Comparison of ENCODE assay signal across 18 cellular contexts in the genomic region with DNA sequence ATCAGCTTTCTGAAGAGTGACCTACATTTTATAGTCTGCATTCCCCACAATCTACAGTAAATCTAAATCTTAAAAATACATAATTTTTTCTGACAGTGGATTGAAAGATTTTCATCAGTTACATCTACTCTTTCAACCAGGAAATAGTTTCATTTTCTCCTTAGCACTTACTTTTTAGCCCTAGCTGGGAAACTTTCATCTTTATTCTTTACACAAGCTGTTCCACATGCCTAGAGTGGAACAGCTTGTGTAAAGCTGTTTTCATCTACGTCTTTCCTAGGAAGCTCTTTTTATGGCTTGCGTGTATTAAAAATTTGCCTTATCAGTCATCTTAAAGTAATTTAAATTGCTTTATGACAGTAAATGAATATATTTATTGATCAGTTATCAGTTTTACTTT. TPM values are rescaled to one million over a fixed set of nuclear protein-coding genes. Genes with fewer than 3 reads are reported as not detected.
DNase-seq lines count a peak whose midpoint lies in the region; ATAC-seq, FAIRE-seq and TF ChIP-seq lines count a peak whose summit lies in the region.
"Had no signal": no experiment of that assay in that cellular context is flagged by ENCODE, and none has a peak within 500 bp of the region (broad histone marks: within the 10 kb centered on the region; RNA-seq: fewer than 3 reads in every experiment).

No MANE protein-coding gene starts in this region.

- in situ Hi-C loops in GM23248 (cut with MboI), result no loop called here

- TF ChIP-seq CTCF in GM23338 (conservative IDR thresholded peaks at IDR 0.05; ENCODE audit: low read depth in 2 of 2), result no peak
- no peak for TF ChIP-seq CTCF in endodermal cell (conservative IDR thresholded peaks at IDR 0.05)
- TF ChIP-seq CTCF in osteocyte (IDR thresholded peaks at IDR 0.05), result no peak
- no peak for TF ChIP-seq CTCF in sigmoid colon (IDR thresholded peaks at IDR 0.05)

- H3K4me1 Mint-ChIP-seq in GM23338 (peaks cover 11% of the 10 kb centered on the region), endodermal cell (peaks cover 16% of the 10 kb centered on the region), osteocyte (ENCODE audit: unreplicated experiment) (peaks cover 31% of the 10 kb centered on the region)

- H3K27ac ChIP-seq in GM23338 (ENCODE audit: low read depth) (peak overlapping the region; percentile 21), endodermal cell (ENCODE audit: low read depth, low read length) (no peak overlapping the region), sigmoid colon (no peak overlapping the region), GM23248 (no peak overlapping the region)
- H3K27ac ChIP-seq: stomach had no signal

- FAIRE-seq in HTR-8/SVneo (lab: Jason Lieb, UNC), result no peak

- intact Hi-C loops in sigmoid colon (cut with DNase I), result no loop called here

- H3F3A ChIP-seq in GM23338 (replicated peaks; ENCODE audit: low read depth) (no peaks in the 10 kb centered on the region; the same call in 1 of the 2 replicates), GM23248 (ENCODE audit: insufficient read depth) (no peaks in the 10 kb centered on the region; the same call in 1 of the 2 replicates)

- 0 out of 2 replicates have a peak, but pooled peaks cover 3% of the 10 kb centered on the region for H3K36me3 ChIP-seq in GM23338 (ENCODE audit: insufficient read depth)
- H3K36me3 ChIP-seq in endodermal cell (ENCODE audit: control insufficient read depth, insufficient read depth, low read length), result no peaks in the 10 kb centered on the region
- no peaks in the 10 kb centered on the region for H3K36me3 ChIP-seq in sigmoid colon
- H3K36me3 ChIP-seq in GM23248 (ENCODE audit: low read depth), result no peaks in the 10 kb centered on the region

- H4K20me1 ChIP-seq in GM23338 (replicated peaks; ENCODE audit: insufficient read depth) (peaks cover 90% of the 10 kb centered on the region), GM23248 (ENCODE audit: insufficient read depth) (peaks cover 13% of the 10 kb centered on the region; the same call in 1 of the 2 replicates)

- no peak overlapping the region for H3K4me2 ChIP-seq in GM23338
- no peak overlapping the region for H3K4me2 ChIP-seq in GM23248 (ENCODE audit: unreplicated experiment)

- H3K4me3 ChIP-seq in GM23338, result no peak overlapping the region
- H3K4me3 ChIP-seq in endodermal cell (ENCODE audit: low read length), result no peak overlapping the region
- H3K4me3 ChIP-seq in sigmoid colon, result no peak overlapping the region
- no peak overlapping the region for H3K4me3 ChIP-seq in GM23248
- H3K4me3 ChIP-seq: stomach had no signal

- H3K9ac ChIP-seq in endodermal cell (ENCODE audit: extremely low read depth, low read length, poor library complexity, severe bottlenecking) (no peak overlapping the region), GM23248 (no peak overlapping the region)

- H3K9me3 Mint-ChIP-seq in GM23338 (no peaks in the 10 kb centered on the region; the same call in 2 of the 3 replicates), endodermal cell (no peaks in the 10 kb centered on the region), osteocyte (ENCODE audit: unreplicated experiment) (no peaks in the 10 kb centered on the region)
- H3K9me3 Mint-ChIP-seq: naive thymus-derived CD8-positive, alpha-beta T cell had no signal

- DNase-seq in GM23338 (ENCODE audit: low spot score) (no peak), OCI-M1 (lab: John Stamatoyannopoulos, UW) (peak; percentile 9), endodermal cell (no peak), osteocyte (ENCODE audit: extremely low spot score, unreplicated experiment) (no peak), sigmoid colon (no peak), HTR-8/SVneo (ENCODE audit: insufficient read length, low spot score) (no peak), GM23248 (no peak)
- DNase-seq: activated CD8-positive, alpha-beta memory T cell treated with anti-CD3 and anti-CD28 coated beads, Interleukin-2, amount 50 U/mL, for 48 hours; activated gamma-delta T cell treated with Interleukin-2 at 50 U/mL for 16 hours; Caco-2; effector memory CD4-positive, alpha-beta T cell; Karpas-422; naive thymus-derived CD8-positive, alpha-beta T cell; NCI-H524 treated with DMSO at 0.1 percent for 48 hours; stimulated activated CD4-positive, alpha-beta T cell treated with anti-CD3 and anti-CD28 coated beads, Interleukin-2, amount 100 ng/mL, for 48 hours; stomach had no signal

- H3K4me3 Mint-ChIP-seq in GM23338, result no peak overlapping the region
- H3K4me3 Mint-ChIP-seq in endodermal cell, result no peak overlapping the region
- H3K4me3 Mint-ChIP-seq in osteocyte (ENCODE audit: unreplicated experiment), result peak overlapping the region; percentile 27
- H3K4me3 Mint-ChIP-seq: naive thymus-derived CD8-positive, alpha-beta T cell had no signal

- H3K79me2 ChIP-seq in GM23338 (replicated peaks; ENCODE audit: insufficient read depth) (peaks cover 100% of the 10 kb centered on the region), GM23248 (ENCODE audit: insufficient read depth) (peaks cover 98% of the 10 kb centered on the region)

- no peaks in the 10 kb centered on the region for H3K9me3 ChIP-seq in endodermal cell (ENCODE audit: control insufficient read depth, low read length)
- no peaks in the 10 kb centered on the region for H3K9me3 ChIP-seq in sigmoid colon
- H3K9me3 ChIP-seq in GM23248 (ENCODE audit: low read depth), result no peaks in the 10 kb centered on the region
- H3K9me3 ChIP-seq: Caco-2, stomach had no signal

- H3K27me3 ChIP-seq in GM23338 (ENCODE audit: insufficient read depth) (no peaks in the 10 kb centered on the region), endodermal cell (ENCODE audit: control insufficient read depth, insufficient read depth, low read length, poor library complexity, severe bottlenecking) (no peaks in the 10 kb centered on the region), sigmoid colon (no peaks in the 10 kb centered on the region), GM23248 (replicated peaks; ENCODE audit: insufficient read depth) (no peaks in the 10 kb centered on the region)
- H3K27me3 ChIP-seq: stomach had no signal

- no peak for TF ChIP-seq EP300 in sigmoid colon (IDR thresholded peaks at IDR 0.05)

- ATAC-seq in GM23338 (no peak), HG03432 (IDR thresholded peaks at IDR 0.05; ENCODE audit: unreplicated experiment) (no peak)
- ATAC-seq: naive thymus-derived CD8-positive, alpha-beta T cell; Right ventricle myocardium inferior had no signal

- peaks cover 1% of the 10 kb centered on the region for H3K27me3 Mint-ChIP-seq in GM23338 (ENCODE audit: insufficient read depth, low read depth, poor library complexity)
- no peaks in the 10 kb centered on the region for H3K27me3 Mint-ChIP-seq in endodermal cell (ENCODE audit: insufficient read depth)
- no peaks in the 10 kb centered on the region for H3K27me3 Mint-ChIP-seq in osteocyte (ENCODE audit: unreplicated experiment)
- H3K27me3 Mint-ChIP-seq: naive thymus-derived CD8-positive, alpha-beta T cell had no signal

- H3K27ac Mint-ChIP-seq in GM23338 (peak overlapping the region; percentile 49; the same call in 1 of the 2 replicates), endodermal cell (peak overlapping the region; percentile 77), osteocyte (ENCODE audit: unreplicated experiment) (peak overlapping the region; percentile 75)

- 85% methylated on average over 2 of the region's 2 CpGs; no CpG with 5 or more reads in 1 of the 2 experiments for WGBS in endodermal cell (ENCODE audit: insufficient coverage in 1 of 2, insufficient read length in 1 of 2), 2 experiments
- 51 to 73% methylated on average over 2 of the region's 2 CpGs for WGBS in sigmoid colon, 2 donors
- 80 to 84% methylated on average over 2 of the region's 2 CpGs for WGBS in GM23248 (ENCODE audit: low coverage in 1 of 2, low lambda C conversion rate in 2 of 2, missing lambda C conversion rate in 2 of 2), 2 experiments

- H3K36me3 Mint-ChIP-seq in GM23338 (ENCODE audit: low read depth), result no peaks in the 10 kb centered on the region
- H3K36me3 Mint-ChIP-seq in endodermal cell (ENCODE audit: low read depth), result no peaks in the 10 kb centered on the region
- H3K36me3 Mint-ChIP-seq in osteocyte (ENCODE audit: unreplicated experiment), result no peaks in the 10 kb centered on the region

- H2AFZ ChIP-seq in GM23338, result no peak overlapping the region
- no peak overlapping the region for H2AFZ ChIP-seq in GM23248

- H3K4me1 ChIP-seq in GM23338 (ENCODE audit: insufficient read depth) (peaks cover 46% of the 10 kb centered on the region), endodermal cell (ENCODE audit: control insufficient read depth, insufficient read depth, low read length) (no peaks in the 10 kb centered on the region), sigmoid colon (peaks cover 0 to 40% (median 24%) of the 10 kb centered on the region in 4 donors), GM23248 (ENCODE audit: insufficient read depth) (peaks cover 29% of the 10 kb centered on the region)
- H3K4me1 ChIP-seq: Caco-2 had no signal

- H3K9me2 ChIP-seq in GM23338 (ENCODE audit: insufficient read depth) (no peaks in the 10 kb centered on the region), GM23248 (ENCODE audit: insufficient read depth) (no peaks in the 10 kb centered on the region)

- TF ChIP-seq POLR2A in sigmoid colon (IDR thresholded peaks at IDR 0.05), result no peak

TF ChIP-seq in GM23338, 12 proteins besides CTCF, POLR2A, EP300 and RAD21 (continues in another document):
- TF ChIP-seq NANOG (IDR thresholded peaks at IDR 0.05; ENCODE audit: borderline replicate concordance) (no peak), CREB1 (CRISPR knock-in tag; IDR thresholded peaks at IDR 0.05; ENCODE audit: low read depth) (no peak), ZNF114 (CRISPR knock-in tag; IDR thresholded peaks at IDR 0.05) (no peak), POLR2AphosphoS5 (IDR thresholded peaks at IDR 0.05; ENCODE audit: low read depth) (no peak)

RNA-seq across cellular contexts. Expression of a gene that starts 40.5 kb away (rescaled TPM):
- total RNA-seq in GM23338 (2014; rRNA removed; shearing (Covaris generic)), result 205 and 212 TPM in 2 replicates
- 457 and 461 TPM in 2 replicates for polyA plus RNA-seq in GM23338 (2016; fragmentation: Nextera tagmentation; extraction: Ambion mirVana)
- total RNA-seq in endodermal cell, result 10 to 100 TPM; 71.1 to 78.0 TPM
- polyA plus RNA-seq in endodermal cell (2013, experiment 1 of 2), result 76.5 TPM
- 71.4 TPM for polyA plus RNA-seq in endodermal cell (2013, experiment 2 of 2)
- 79.8 and 82.5 TPM in 2 replicates for total RNA-seq in osteocyte
- 100 to 1,000 TPM in 2 of 4 donors, 10 to 100 TPM in 2; 78.4 to 114 (median 100) TPM for total RNA-seq in sigmoid colon
- polyA plus RNA-seq in sigmoid colon, result 10 to 100 TPM; 15.0 to 25.0 (median 15.0) TPM
- total RNA-seq in GM23248 (2014; rRNA removed; shearing (Covaris generic)), result 70.7 and 75.8 TPM in 2 replicates
- polyA plus RNA-seq in GM23248 (2016; fragmentation: Nextera tagmentation; extraction: Ambion mirVana), result 85.1 and 85.4 TPM in 2 replicates
